In genomic region chr11:77287615-77288273, GRCh38 we compare ENCODE assay signal across 15 cellular contexts. TPM values are rescaled to one million over a fixed set of nuclear protein-coding genes. Genes with fewer than 3 reads are reported as not detected.
DNase-seq lines count a peak whose midpoint lies in the region; ATAC-seq and TF ChIP-seq lines count a peak whose summit lies in the region.
"Had no signal": no experiment of that assay in that cellular context is flagged by ENCODE, and none has a peak within 500 bp of the region (broad histone marks: within the 10 kb centered on the region; RNA-seq: fewer than 3 reads in every experiment).

No MANE protein-coding gene starts in this region.

- TF ChIP-seq RAD21 in IMR-90 (IDR thresholded peaks at IDR 0.05; ENCODE audit: low read length) = no peak

- peak overlapping the region; percentile 59; the same call in 1 of the 3 replicates for H2BK15ac ChIP-seq in IMR-90 (ENCODE audit: low read depth, low read length)

- DNase-seq in Ammon's horn (ENCODE audit: low spot score) (peak; percentile 5), IMR-90 (peak; percentile 97), brain microvascular endothelial cell (peak; percentile 79), myocyte (ENCODE audit: low read depth) (peak; percentile 62), 8988T (no peak), GM13976 (ENCODE audit: low spot score) (no peak), adrenal gland (no peak), thyroid gland (no peak)
- DNase-seq: caudate nucleus; left colon; Right ventricle myocardium superior; stimulated activated CD4-positive, alpha-beta T cell treated with anti-CD3 and anti-CD28 coated beads, Interleukin-12 subunit alpha, Interleukin-12 subunit beta, amount 100 ng/mL, for 4 hours; WERI-Rb-1 had no signal

- TF ChIP-seq CTCF in IMR-90 (conservative IDR thresholded peaks at IDR 0.05; ENCODE audit: low read depth, low read length) (no peak), brain microvascular endothelial cell (IDR thresholded peaks at IDR 0.05; ENCODE audit: low read depth, low read length, missing control alignments) (no peak), GM13976 (IDR thresholded peaks at IDR 0.05; ENCODE audit: borderline replicate concordance, control extremely low read depth, extremely low read depth, insufficient read depth, missing control alignments) (no peak), adrenal gland (IDR thresholded peaks at IDR 0.05) (no peak), thyroid gland (IDR thresholded peaks at IDR 0.05) (no peak)

- H3K4me3 ChIP-seq in IMR-90 (ENCODE audit: insufficient read depth, low read depth, low read length) = no peak overlapping the region
- H3K4me3 ChIP-seq in brain microvascular endothelial cell (ENCODE audit: low read depth, low read length) = no peak overlapping the region
- no peak overlapping the region for H3K4me3 ChIP-seq in adrenal gland
- H3K4me3 ChIP-seq in thyroid gland (replicated peaks in 1 of 3) = no peak overlapping the region
- H3K4me3 ChIP-seq: vagina had no signal

- no peak overlapping the region for H2AK9ac ChIP-seq in IMR-90 (replicated peaks; ENCODE audit: low read depth, low read length, poor library complexity)

- no peaks in the 10 kb centered on the region for H3K79me1 ChIP-seq in IMR-90 (ENCODE audit: low read depth in 1 of 2, low read length in 2 of 2)

- H4K20me1 ChIP-seq in IMR-90 (ENCODE audit: insufficient read depth, low read length) = no peaks in the 10 kb centered on the region

- peak overlapping the region; percentile 38 for H3K18ac ChIP-seq in IMR-90 (ENCODE audit: low read depth, low read length)

- peak overlapping the region; percentile 68; the same call in 1 of the 2 replicates for H2BK20ac ChIP-seq in IMR-90 (ENCODE audit: low read depth, low read length)

- dilution Hi-C loops in IMR-90 (cut with HindIII; ENCODE audit: low sequenced_read_pairs, unreplicated experiment) = no loop called here

- H3K4me1 ChIP-seq in IMR-90 (ENCODE audit: control insufficient read depth, insufficient read depth, low read length) = peaks cover 12% of the 10 kb centered on the region
- H3K4me1 ChIP-seq in adrenal gland (replicated peaks in 1 of 2) = peaks cover 0 to 5% of the 10 kb centered on the region in 2 donors
- H3K4me1 ChIP-seq in thyroid gland = no peaks in the 10 kb centered on the region
- H3K4me1 ChIP-seq: vagina had no signal

- H2AFZ ChIP-seq in IMR-90 (replicated peaks; ENCODE audit: low read length, poor library complexity) = peak overlapping the region; percentile 55

- peak overlapping the region; percentile 70 for H3K4ac ChIP-seq in IMR-90 (ENCODE audit: low read depth, low read length)

- peaks cover 8% of the 10 kb centered on the region for H3K9me1 ChIP-seq in IMR-90 (ENCODE audit: insufficient read depth, low read length)

- TF ChIP-seq POLR2A in IMR-90 (IDR thresholded peaks at IDR 0.05; ENCODE audit: low read depth, low read length) (no peak), adrenal gland (IDR thresholded peaks at IDR 0.05) (no peak), thyroid gland (IDR thresholded peaks at IDR 0.05) (no peak)

- no peak overlapping the region for H3K9ac ChIP-seq in IMR-90 (ENCODE audit: low read depth, low read length)

- peak overlapping the region; percentile 88 for H2AK5ac ChIP-seq in IMR-90 (ENCODE audit: low read depth, low read length)

- H3K27me3 ChIP-seq in IMR-90 (ENCODE audit: control insufficient read depth, insufficient read depth, low read length) = no peaks in the 10 kb centered on the region
- H3K27me3 ChIP-seq in brain microvascular endothelial cell (replicated peaks) = no peaks in the 10 kb centered on the region
- H3K27me3 ChIP-seq in adrenal gland = no peaks in the 10 kb centered on the region
- H3K27me3 ChIP-seq in thyroid gland = no peaks in the 10 kb centered on the region
- H3K27me3 ChIP-seq: vagina had no signal

- peak overlapping the region; percentile 1 to 54; a peak in 1 of 4 replicates for H4K8ac ChIP-seq in IMR-90 (ENCODE audit: low read depth in 2 of 2, low read length in 2 of 2)

- H2BK5ac ChIP-seq in IMR-90 (ENCODE audit: low read depth, low read length, poor library complexity, severe bottlenecking) = peak overlapping the region; percentile 70

- H4K5ac ChIP-seq in IMR-90 (ENCODE audit: low read depth, low read length) = peak overlapping the region; percentile 15; the same call in 1 of the 2 replicates

- peak overlapping the region; percentile 15; the same call in 1 of the 2 replicates for H2BK120ac ChIP-seq in IMR-90 (ENCODE audit: low read depth, low read length)

- intact Hi-C loops in IMR-90 (cut with micrococcal nuclease) (no loop called here), adrenal gland (cut with DNase I) (no loop called here), thyroid gland (cut with DNase I) (no loop called here)

- H3K23ac ChIP-seq in IMR-90 (ENCODE audit: low read depth, low read length) = no peak overlapping the region

- peak overlapping the region; percentile 14; the same call in 1 of the 2 replicates for H3K14ac ChIP-seq in IMR-90 (replicated peaks; ENCODE audit: low read depth, low read length)

- H3K27ac ChIP-seq in IMR-90 (ENCODE audit: insufficient read depth, low read length) (peak overlapping the region; percentile 38), brain microvascular endothelial cell (peak overlapping the region; percentile 4), adrenal gland (no peak overlapping the region), thyroid gland (no peak overlapping the region)
- H3K27ac ChIP-seq: vagina, WERI-Rb-1 had no signal

- H3K36me3 ChIP-seq in IMR-90 (ENCODE audit: control insufficient read depth, insufficient read depth, low read length) (no peaks in the 10 kb centered on the region), brain microvascular endothelial cell (replicated peaks) (no peaks in the 10 kb centered on the region), adrenal gland (replicated peaks in 1 of 2) (no peaks in the 10 kb centered on the region), thyroid gland (no peaks in the 10 kb centered on the region)
- H3K36me3 ChIP-seq: vagina, WERI-Rb-1 had no signal

- BruUV-seq in IMR-90 (replicated peaks; lab: Mats Ljungman, UMichigan) = no TSS peak

- CTCF ChIA-PET in IMR-90 (lab: Yijun Ruan, JAX) = no interaction called here

- peak overlapping the region; percentile 41 for H4K91ac ChIP-seq in IMR-90 (ENCODE audit: insufficient read depth, low read depth, low read length)

- no peaks in the 10 kb centered on the region for H3K9me3 ChIP-seq in IMR-90 (ENCODE audit: control insufficient read depth, insufficient read depth, low read length)
- peaks cover 0 to 6% (median 0%) of the 10 kb centered on the region in 3 donors for H3K9me3 ChIP-seq in adrenal gland (replicated peaks in 1 of 3)
- no peaks in the 10 kb centered on the region for H3K9me3 ChIP-seq in thyroid gland
- H3K9me3 ChIP-seq: vagina had no signal

- peak; percentile 95 for ATAC-seq in IMR-90 (ENCODE audit: low read depth)
- ATAC-seq: left colon had no signal

- WGBS in IMR-90 (ENCODE audit: extremely low coverage in 2 of 2, insufficient read length in 1 of 2), 2 experiments = no CpG with 5 or more reads among the region's 5 CpGs
- 48 to 66% (median 59%) methylated on average over 4 to 5 of the region's 5 CpGs for WGBS in adrenal gland, 4 donors
- WGBS in thyroid gland, 2 donors = 69 to 88% methylated on average over 4 of the region's 5 CpGs

- POLR2A ChIA-PET in IMR-90 (lab: Charles Lee; ENCODE audit: unreplicated experiment) = no interaction called here

- no peak overlapping the region; the same call in 1 of the 2 replicates for H3K4me2 ChIP-seq in IMR-90 (ENCODE audit: low read depth, low read length)

- in situ Hi-C loops in IMR-90 (cut with MboI; ENCODE audit: low sequenced_read_pairs) = no loop called here
- in situ Hi-C loops in brain microvascular endothelial cell (cut with HindIII; ENCODE audit: low pct_ligation_motif_present, low sequenced_read_pairs) = no loop called here
- in situ Hi-C loops in GM13976 (cut with MboI; ENCODE audit: low sequenced_read_pairs, unreplicated experiment) = no loop called here

- no peak overlapping the region for H3K56ac ChIP-seq in IMR-90 (ENCODE audit: extremely low read depth, insufficient read depth, low read length)

TF ChIP-seq in IMR-90, 13 proteins besides CTCF, POLR2A, EP300 and RAD21 (continues in another document):
- TF ChIP-seq BHLHE40 (IDR thresholded peaks at IDR 0.05; ENCODE audit: low read depth, low read length) = peak; percentile 97
- TF ChIP-seq FOS (IDR thresholded peaks at IDR 0.05; ENCODE audit: low read depth, low read length) = peak; percentile 95
- TF ChIP-seq MAFK (IDR thresholded peaks at IDR 0.05; ENCODE audit: low read depth, low read length) = peak; percentile 53; the same call in 1 of the 2 replicates
- no peak for TF ChIP-seq NFE2L2 (IDR thresholded peaks at IDR 0.05; ENCODE audit: low read depth, low read length)
- TF ChIP-seq CHD1 (IDR thresholded peaks at IDR 0.05; ENCODE audit: low read depth, low read length) = no peak
- TF ChIP-seq, protein P1, sequence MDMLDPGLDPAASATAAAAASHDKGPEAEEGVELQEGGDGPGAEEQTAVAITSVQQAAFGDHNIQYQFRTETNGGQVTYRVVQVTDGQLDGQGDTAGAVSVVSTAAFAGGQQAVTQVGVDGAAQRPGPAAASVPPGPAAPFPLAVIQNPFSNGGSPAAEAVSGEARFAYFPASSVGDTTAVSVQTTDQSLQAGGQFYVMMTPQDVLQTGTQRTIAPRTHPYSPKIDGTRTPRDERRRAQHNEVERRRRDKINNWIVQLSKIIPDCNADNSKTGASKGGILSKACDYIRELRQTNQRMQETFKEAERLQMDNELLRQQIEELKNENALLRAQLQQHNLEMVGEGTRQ (IDR thresholded peaks at IDR 0.05; ENCODE audit: low read depth, low read length) = no peak
- peak; percentile 87 for TF ChIP-seq CEBPB (IDR thresholded peaks at IDR 0.05; ENCODE audit: low read depth, low read length)
- TF ChIP-seq RFX5 (IDR thresholded peaks at IDR 0.05; ENCODE audit: low read depth, low read length) = no peak
- TF ChIP-seq MAZ (IDR thresholded peaks at IDR 0.05; ENCODE audit: borderline replicate concordance, low read depth, low read length) = no peak
- TF ChIP-seq RCOR1 (IDR thresholded peaks at IDR 0.05; ENCODE audit: insufficient replicate concordance, low read length) = peak; percentile 32
- no peak for TF ChIP-seq MXI1 (IDR thresholded peaks at IDR 0.05; ENCODE audit: borderline replicate concordance, low read depth, low read length)

RNA-seq across cellular contexts. Expression of gene GDPD4, which starts 13.7 kb away (rescaled TPM):
- total RNA-seq in IMR-90 (2012; rRNA removed) = not detected in 2 replicates
- polyA plus RNA-seq in IMR-90 (2012; rRNA removed) = not detected in 2 replicates
- polyA plus RNA-seq in IMR-90 (2012; cell fraction: cytosol; rRNA removed) = not detected in 2 replicates
- 0.17 and 0.42 TPM in 2 replicates for polyA plus RNA-seq in IMR-90 (2012; cell fraction: nucleus; rRNA removed; ENCODE audit: low replicate concordance)
- not detected in 2 replicates for total RNA-seq in myocyte
- polyA plus RNA-seq in myocyte (2012) = not detected
- not detected for total RNA-seq in adrenal gland
- under 1 TPM in 1 of 3 donors, not detected in 2; 0.88 TPM for polyA plus RNA-seq in adrenal gland
- 1 to 10 TPM in 1 of 4 donors, not detected in 3; 3.6 TPM for total RNA-seq in thyroid gland
- total RNA-seq: frontal cortex, left colon, Right ventricle myocardium superior, vagina had no signal

Comparison
In these comparisons a context has a peak if more than half of its experiments do, and no peak if none do; other contexts are left out.
1. DNase-seq: peak in Ammon's horn (single experiment), IMR-90 (single experiment), brain microvascular endothelial cell (single experiment) and myocyte (single experiment); none in 8988T (single experiment), GM13976 (single experiment), adrenal gland (0 of 7) and thyroid gland (0 of 2).
2. H3K27ac ChIP-seq: peak in IMR-90 (single experiment) and brain microvascular endothelial cell (single experiment); none in adrenal gland (0 of 5) and thyroid gland (0 of 3).